ENCODE assay signal across 8 cellular contexts in the genomic region with DNA sequence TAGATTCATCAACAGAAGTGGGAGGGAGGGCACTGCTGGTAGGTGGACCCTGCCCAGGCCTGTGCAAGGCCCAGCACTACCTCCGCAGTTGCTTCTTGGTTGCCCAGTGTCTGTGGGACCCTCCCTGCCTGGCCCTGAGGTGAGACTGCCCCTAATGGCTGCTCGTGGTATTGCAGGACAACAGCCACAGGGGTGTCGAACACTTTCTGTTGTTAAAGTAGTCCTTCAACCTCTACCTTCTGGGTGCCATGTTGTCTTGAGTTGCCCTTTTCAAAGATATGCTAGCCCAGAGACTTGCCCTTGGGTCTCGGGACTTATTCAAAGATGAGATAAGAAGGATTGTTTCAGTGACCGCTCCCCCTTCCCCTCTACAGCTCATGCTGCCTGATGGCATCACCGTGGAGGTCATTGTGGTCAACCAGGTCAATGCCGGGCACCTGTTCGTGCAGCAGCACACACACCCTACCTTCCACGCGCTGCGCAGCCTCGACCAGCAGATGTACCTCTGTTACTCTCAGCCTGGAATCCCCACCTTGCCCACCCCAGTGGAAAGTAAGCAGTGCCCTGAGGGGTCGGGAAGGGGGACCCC. TPM values are rescaled to one million over a fixed set of nuclear protein-coding genes. Genes with fewer than 3 reads are reported as not detected.
DNase-seq lines count a peak whose midpoint lies in the region; ATAC-seq, FAIRE-seq and TF ChIP-seq lines count a peak whose summit lies in the region.

No MANE protein-coding gene starts in this region.

- intact Hi-C loops in GM12878 (cut with micrococcal nuclease; ENCODE audit: unreplicated experiment): loop anchor here (1.0 kb wide), 1 partner anchor 295 kb away; no protein-coding TSS in a partner anchor
- intact Hi-C loops in left lung (cut with DNase I): no loop called here

- TF ChIP-seq EP300 in GM12878 (IDR thresholded peaks at IDR 0.05; ENCODE audit: borderline replicate concordance in 1 of 2, control insufficient read depth in 1 of 2, low read depth in 2 of 2, low read length in 2 of 2): no peak

- H4K20me1 ChIP-seq in GM12878 (ENCODE audit: control insufficient read depth, insufficient read depth): peaks cover 4% of the 10 kb centered on the region; the same call in 1 of the 2 replicates

- no peak overlapping the region for H2AFZ ChIP-seq in GM12878 (ENCODE audit: control insufficient read depth, low read depth, low read length)

- H3K4me3 ChIP-seq in GM12878 (no peak overlapping the region), left lung (no peak overlapping the region)

- no peak overlapping the region for H3K27ac ChIP-seq in C4-2B
- H3K27ac ChIP-seq in GM12878 (ENCODE audit: control insufficient read depth, insufficient read depth): no peak overlapping the region
- H3K27ac ChIP-seq in left lung: no peak overlapping the region

- SMC1A ChIA-PET in GM12878 (lab: Charles Lee; ENCODE audit: uncharacterized antibody, unreplicated experiment): interaction anchor here (0.6 to 1.0 kb wide), 3 partner anchors 26 to 120 kb away, joined by 3 to 5 read pairs (median 3); no protein-coding TSS in a partner anchor

- H3K9me3 ChIP-seq in GM12878 (replicated peaks; ENCODE audit: control insufficient read depth, insufficient read depth, low read length) (no peaks in the 10 kb centered on the region), left lung (no peaks in the 10 kb centered on the region)

- in situ Hi-C loops in GM12878 (cut with MboI): no loop called here

- POLR2A ChIA-PET in GM12878 (lab: Charles Lee): interaction anchor here (1.2 kb wide), 1 partner anchor 25 kb away, joined by 3 read pairs; no protein-coding TSS in a partner anchor

- no peak overlapping the region for H3K9ac ChIP-seq in GM12878 (ENCODE audit: control insufficient read depth, insufficient read depth, low read length)

- no TSS peak for BruUV-seq in GM12878 (replicated peaks; lab: Mats Ljungman, UMichigan)

- H3K4me1 ChIP-seq in GM12878 (ENCODE audit: control insufficient read depth, insufficient read depth, low read length) (no peaks in the 10 kb centered on the region), left lung (peaks cover 7 to 16% of the 10 kb centered on the region in 2 donors)

- peak; percentile 58 for DNase-seq in H54 (ENCODE audit: insufficient read length, low spot score)
- DNase-seq in T-helper 9 cell: peak; percentile 66
- no peak for DNase-seq in GM12878 (ENCODE audit: low read depth, low spot score)
- no peak for DNase-seq in left lung
- DNase-seq in stimulated activated CD8-positive, alpha-beta memory T cell treated with anti-CD3 and anti-CD28 coated beads, Interleukin-15, amount 100 ng/mL, for 24 hours (ENCODE audit: low read depth): peak; percentile 43

- TF ChIP-seq POLR2A in H54 (IDR thresholded peaks at IDR 0.05; ENCODE audit: low read depth, low read length) (0 out of 2 replicates have a peak, but pooled peaks have one; percentile 11), GM12878 (IDR thresholded peaks at IDR 0.05; ENCODE audit: low read depth, low read length) (no peak)

- TF ChIP-seq CTCF in C4-2B (conservative IDR thresholded peaks at IDR 0.05): peak; percentile 94
- peak; percentile 84 to 93 (median 89) for TF ChIP-seq CTCF in GM12878 (IDR thresholded peaks at IDR 0.05 in 2 of 3, conservative IDR thresholded peaks at IDR 0.05 in 1 of 3; ENCODE audit: control insufficient read depth in 2 of 3, extremely low read depth in 1 of 3, insufficient read depth in 1 of 3, low read depth in 3 of 3, low read length in 3 of 3)
- peak; percentile 66 to 81 for TF ChIP-seq CTCF in left lung (IDR thresholded peaks at IDR 0.05)

- WGBS in GM12878 (ENCODE audit: insufficient coverage, insufficient replicate concordance, low lambda C conversion rate, missing lambda C conversion rate): 84% methylated on average over 13 of the region's 13 CpGs

- RAD21 ChIA-PET in GM12878 (lab: Charles Lee; ENCODE audit: unreplicated experiment): interaction anchor here (0.9 kb wide), 1 partner anchor 108 kb away, joined by 3 read pairs; no protein-coding TSS in a partner anchor

- CTCF ChIA-PET in GM12878 (lab: Yijun Ruan, JAX): interaction anchor here (0.7 to 1.7 kb wide), 5 partner anchors 8 to 153 kb away, joined by 3 to 5 read pairs (median 4); a partner anchor contains a TSS

- FAIRE-seq in H54 (lab: Jason Lieb, UNC) (no peak), GM12878 (lab: Jason Lieb, UNC) (peak; percentile 75)

- no peak overlapping the region for H3K4me2 ChIP-seq in GM12878 (ENCODE audit: control insufficient read depth, insufficient read depth)

- H3K27me3 ChIP-seq in GM12878 (replicated peaks in 1 of 2; ENCODE audit: control insufficient read depth in 2 of 2, insufficient read depth in 2 of 2, low read length in 1 of 2) (no peaks in the 10 kb centered on the region), left lung (no peaks in the 10 kb centered on the region)

- H3K79me2 ChIP-seq in GM12878 (ENCODE audit: control insufficient read depth, insufficient read depth, low read length): no peaks in the 10 kb centered on the region

- TF ChIP-seq RAD21 in GM12878 (IDR thresholded peaks at IDR 0.05; ENCODE audit: insufficient read depth, low read depth, low read length): peak; percentile 76

- ATAC-seq in GM12878: peak; percentile 92
- ATAC-seq in left lung: peak; percentile 58
- no peak for ATAC-seq in HG02571 (IDR thresholded peaks at IDR 0.05; ENCODE audit: unreplicated experiment)
- ATAC-seq in GM21390 (IDR thresholded peaks at IDR 0.05; ENCODE audit: unreplicated experiment): no peak

- H3K36me3 ChIP-seq in GM12878 (ENCODE audit: control insufficient read depth in 2 of 2, insufficient read depth in 2 of 2, low read length in 1 of 2): peaks cover 28 to 48% of the 10 kb centered on the region in 2 experiments; a peak in 3 of 4 replicates
- H3K36me3 ChIP-seq in left lung: peaks cover 0 to 77% of the 10 kb centered on the region in 2 donors

TF ChIP-seq in GM12878, 131 proteins besides CTCF, POLR2A, EP300 and RAD21 (continues in another document):
- TF ChIP-seq YY1 (IDR thresholded peaks at IDR 0.05; ENCODE audit: low read depth, low read length): 0 out of 2 replicates have a peak, but pooled peaks have one; percentile 44
- no peak for TF ChIP-seq TCF3 (IDR thresholded peaks at IDR 0.05; ENCODE audit: borderline replicate concordance, insufficient read depth, low read depth, low read length)
- TF ChIP-seq, protein P1, sequence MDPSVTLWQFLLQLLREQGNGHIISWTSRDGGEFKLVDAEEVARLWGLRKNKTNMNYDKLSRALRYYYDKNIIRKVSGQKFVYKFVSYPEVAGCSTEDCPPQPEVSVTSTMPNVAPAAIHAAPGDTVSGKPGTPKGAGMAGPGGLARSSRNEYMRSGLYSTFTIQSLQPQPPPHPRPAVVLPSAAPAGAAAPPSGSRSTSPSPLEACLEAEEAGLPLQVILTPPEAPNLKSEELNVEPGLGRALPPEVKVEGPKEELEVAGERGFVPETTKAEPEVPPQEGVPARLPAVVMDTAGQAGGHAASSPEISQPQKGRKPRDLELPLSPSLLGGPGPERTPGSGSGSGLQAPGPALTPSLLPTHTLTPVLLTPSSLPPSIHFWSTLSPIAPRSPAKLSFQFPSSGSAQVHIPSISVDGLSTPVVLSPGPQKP (IDR thresholded peaks at IDR 0.05; ENCODE audit: low read depth, low read length): no peak
- TF ChIP-seq, protein P2, sequence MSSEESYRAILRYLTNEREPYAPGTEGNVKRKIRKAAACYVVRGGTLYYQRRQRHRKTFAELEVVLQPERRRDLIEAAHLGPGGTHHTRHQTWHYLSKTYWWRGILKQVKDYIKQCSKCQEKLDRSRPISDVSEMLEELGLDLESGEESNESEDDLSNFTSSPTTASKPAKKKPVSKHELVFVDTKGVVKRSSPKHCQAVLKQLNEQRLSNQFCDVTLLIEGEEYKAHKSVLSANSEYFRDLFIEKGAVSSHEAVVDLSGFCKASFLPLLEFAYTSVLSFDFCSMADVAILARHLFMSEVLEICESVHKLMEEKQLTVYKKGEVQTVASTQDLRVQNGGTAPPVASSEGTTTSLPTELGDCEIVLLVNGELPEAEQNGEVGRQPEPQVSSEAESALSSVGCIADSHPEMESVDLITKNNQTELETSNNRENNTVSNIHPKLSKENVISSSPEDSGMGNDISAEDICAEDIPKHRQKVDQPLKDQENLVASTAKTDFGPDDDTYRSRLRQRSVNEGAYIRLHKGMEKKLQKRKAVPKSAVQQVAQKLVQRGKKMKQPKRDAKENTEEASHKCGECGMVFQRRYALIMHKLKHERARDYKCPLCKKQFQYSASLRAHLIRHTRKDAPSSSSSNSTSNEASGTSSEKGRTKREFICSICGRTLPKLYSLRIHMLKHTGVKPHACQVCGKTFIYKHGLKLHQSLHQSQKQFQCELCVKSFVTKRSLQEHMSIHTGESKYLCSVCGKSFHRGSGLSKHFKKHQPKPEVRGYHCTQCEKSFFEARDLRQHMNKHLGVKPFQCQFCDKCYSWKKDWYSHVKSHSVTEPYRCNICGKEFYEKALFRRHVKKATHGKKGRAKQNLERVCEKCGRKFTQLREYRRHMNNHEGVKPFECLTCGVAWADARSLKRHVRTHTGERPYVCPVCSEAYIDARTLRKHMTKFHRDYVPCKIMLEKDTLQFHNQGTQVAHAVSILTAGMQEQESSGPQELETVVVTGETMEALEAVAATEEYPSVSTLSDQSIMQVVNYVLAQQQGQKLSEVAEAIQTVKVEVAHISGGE (CRISPR knock-in tag; IDR thresholded peaks at IDR 0.05): no peak
- TF ChIP-seq SMARCA5 (IDR thresholded peaks at IDR 0.05): 0 out of 2 replicates have a peak, but pooled peaks have one; percentile 24

RNA-seq across cellular contexts. Expression of a gene that starts 29.1 kb away (rescaled TPM):
- total RNA-seq in GM12878 (2013; cell fraction: nucleolus; rRNA removed): 45.9 and 58.6 TPM in 2 replicates
- 40.7 and 50.5 TPM in 2 replicates for total RNA-seq in GM12878 (2014; rRNA removed)
- total RNA-seq in GM12878 (2014; rRNA removed; fragmentation: Illumina TruSeq; extraction: Trizol): 29.5 and 36.8 TPM in 2 replicates
- 39.9 and 45.9 TPM in 2 replicates for total RNA-seq in GM12878 (2021)
- 11.0 TPM for polyA plus RNA-seq in GM12878 (2011; ENCODE audit: low read depth)
- polyA plus RNA-seq in GM12878 (2011; rRNA removed): 15.6 and 39.2 TPM in 2 replicates
- 61.3 and 66.5 TPM in 2 replicates for polyA plus RNA-seq in GM12878 (2011; cell fraction: cytosol; rRNA removed)
- polyA plus RNA-seq in GM12878 (2011; cell fraction: nucleus; rRNA removed): 176 and 195 TPM in 2 replicates
- 13.5 and 18.3 TPM in 2 replicates for polyA plus RNA-seq in GM12878 (2012)
- polyA plus RNA-seq in GM12878 (2014; fragmentation: Illumina TruSeq; extraction: Trizol): 30.9 and 48.4 TPM in 2 replicates
- 10 to 100 TPM; 11.9 to 15.2 TPM for polyA plus RNA-seq in GM12878 (2014; fragmentation: Nextera tagmentation; extraction: Ambion mirVana)
- 34.4 and 58.8 TPM in 2 replicates for polyA plus RNA-seq in GM12878 (2014; rRNA removed)
- 10 to 100 TPM; 37.1 to 40.9 TPM for polyA plus RNA-seq in GM12878 (2016; fragmentation: Nextera tagmentation; extraction: Ambion mirVana)
- 66.9 and 103 TPM in 2 replicates for polyA minus RNA-seq in GM12878 (2011; rRNA and poly(A)+ RNA removed)
- polyA minus RNA-seq in GM12878 (2011; cell fraction: cytosol; rRNA and poly(A)+ RNA removed): 28.3 and 33.3 TPM in 2 replicates
- polyA minus RNA-seq in GM12878 (2011; cell fraction: nucleus; rRNA and poly(A)+ RNA removed): 29.7 and 38.4 TPM in 2 replicates
- 10 to 100 TPM; 43.6 to 47.6 TPM for total RNA-seq in left lung

Comparison
In these comparisons a context has a peak if more than half of its experiments do, and no peak if none do; other contexts are left out.
1. DNase-seq: peak in H54 (single experiment), T-helper 9 cell (single experiment) and stimulated activated CD8-positive, alpha-beta memory T cell treated with anti-CD3 and anti-CD28 coated beads, Interleukin-15, amount 100 ng/mL, for 24 hours (single experiment); none in GM12878 (single experiment) and left lung (0 of 2).
2. ATAC-seq: peak in GM12878 (single experiment) and left lung (single experiment); none in HG02571 (single experiment) and GM21390 (single experiment).
3. Peak in every context shown above with its lines, with median percentiles within 50 percentile points of each other: CTCF ChIP-seq.